ENCODE assay signal across 14 cellular contexts in the genomic region with DNA sequence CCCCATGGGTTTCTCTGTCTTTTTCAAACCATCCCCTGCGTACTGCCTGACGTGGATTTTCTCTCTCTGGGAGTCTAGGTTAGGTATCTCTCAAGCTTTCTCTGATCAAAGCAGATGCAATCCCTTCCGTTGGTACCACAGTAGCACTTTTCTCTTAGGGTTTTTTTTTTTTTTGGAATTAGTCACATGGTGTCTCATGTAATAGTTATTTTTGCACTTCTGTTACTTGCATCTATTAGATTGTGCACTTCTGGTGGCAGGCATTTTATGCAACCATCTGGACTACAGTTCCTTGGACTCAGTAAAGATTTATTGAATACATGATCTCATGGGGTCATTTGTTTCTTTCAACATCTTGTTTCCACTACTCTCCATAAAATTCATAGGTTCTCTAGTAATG.
"Had no signal": no experiment of that assay in that cellular context is flagged by ENCODE, and none has a peak within 500 bp of the region (broad histone marks: within the 10 kb centered on the region; RNA-seq: fewer than 3 reads in every experiment).

No MANE protein-coding gene starts in this region.

- H3K27me3 ChIP-seq: esophagus squamous epithelium, gastroesophageal sphincter, pancreas, stomach had no signal

- FAIRE-seq: colon, pancreas had no signal

- ATAC-seq: activated CD8-positive, alpha-beta memory T cell treated with anti-CD3 and anti-CD28 coated beads, Interleukin-2, amount 10 ng/mL, durations not matched to agents 7 days and 5 days; activated T-cell treated with anti-CD3 and anti-CD28 coated beads, Interleukin-2, amount 50 U/mL, for 4 hours; gastroesophageal sphincter; pancreas had no signal

- H3K36me3 ChIP-seq: esophagus squamous epithelium, gastroesophageal sphincter, pancreas, stomach, thoracic aorta had no signal

- H3K4me1 ChIP-seq: esophagus squamous epithelium, gastroesophageal sphincter, pancreas, stomach had no signal

- H3K27ac ChIP-seq: esophagus squamous epithelium, gastroesophageal sphincter, pancreas, stomach, thoracic aorta had no signal

- H3K9me3 ChIP-seq: esophagus squamous epithelium, gastroesophageal sphincter, pancreas, thoracic aorta had no signal

- DNase-seq: activated CD4-positive, alpha-beta T cell treated with anti-CD3 and anti-CD28 coated beads, Interleukin-2, amount 50 U/mL, for 48 hours; activated CD4-positive, CD25-positive, alpha-beta regulatory T cell treated with anti-CD3 and anti-CD28 coated beads, Interleukin-2, amount 50 U/mL, for 72 hours; activated CD8-positive, alpha-beta memory T cell treated with anti-CD3 and anti-CD28 coated beads, Interleukin-2, amount 10 ng/mL, durations not matched to agents 7 days and 5 days; activated gamma-delta T cell; activated naive CD8-positive, alpha-beta T cell treated with anti-CD3 and anti-CD28 coated beads for 36 hours; activated T-cell treated with anti-CD3 and anti-CD28 coated beads, Interleukin-2, amount 50 U/mL, for 4 hours; anterior cingulate cortex; esophagus squamous epithelium; pancreas; stimulated activated CD4-positive, alpha-beta T cell treated with anti-CD3 and anti-CD28 coated beads, Interleukin-4, amount 100 ng/mL, for 4 hours; stomach had no signal

- H3K4me3 ChIP-seq: esophagus squamous epithelium, gastroesophageal sphincter, pancreas, stomach, thoracic aorta had no signal
